Comparison of ENCODE assay signal across 8 cellular contexts in genomic region chr1:110634455-110635281, GRCh38. TPM values are rescaled to one million over a fixed set of nuclear protein-coding genes. Genes with fewer than 3 reads are reported as not detected.
DNase-seq lines count a peak whose midpoint lies in the region; ATAC-seq lines count a peak whose summit lies in the region.

No MANE protein-coding gene starts in this region.

- H3K36me3 ChIP-seq in adipocyte (ENCODE audit: control insufficient read depth, insufficient read depth, low read length, severe bottlenecking): no peaks in the 10 kb centered on the region

- H3K9me3 ChIP-seq in adipocyte (ENCODE audit: control insufficient read depth, low read length): no peaks in the 10 kb centered on the region

- no peak overlapping the region for H3K9ac ChIP-seq in adipocyte (ENCODE audit: low read length)

- peak; percentile 56 for DNase-seq in T follicular helper cell (ENCODE audit: low read depth)
- peak; percentile 47 for DNase-seq in adipocyte (ENCODE audit: low read depth)
- peak; percentile 62 to 72 for DNase-seq in left colon
- peak; percentile 62 to 67 for DNase-seq in stimulated activated CD8-positive, alpha-beta memory T cell treated with anti-CD3 and anti-CD28 coated beads, Interleukin-2, amount 100 ng/mL, for 48 hours (ENCODE audit: low read depth in 2 of 2)
- DNase-seq in NCI-H1105 treated with DMSO at 0.1 percent for 48 hours (lab: John Stamatoyannopoulos, UW): no peak
- DNase-seq in NCI-H526 (lab: John Stamatoyannopoulos, UW): no peak

- intact Hi-C loops in left colon (cut with DNase I, micrococcal nuclease): loop anchor here in 1 of 2 donors (5.0 kb wide), 1 partner anchor 148 kb away; no protein-coding TSS in a partner anchor

- peak; percentile 73 for ATAC-seq in GM18907 (IDR thresholded peaks at IDR 0.05; ENCODE audit: unreplicated experiment)
- ATAC-seq in HG02981 (IDR thresholded peaks at IDR 0.05; ENCODE audit: unreplicated experiment): peak; percentile 66
- ATAC-seq in left colon: peak; percentile 46

- H3K4me1 ChIP-seq in adipocyte (ENCODE audit: control insufficient read depth, insufficient read depth, low read length): peaks cover 12% of the 10 kb centered on the region

- no peak overlapping the region for H3K4me3 ChIP-seq in adipocyte (ENCODE audit: low read length)

- H3K27me3 ChIP-seq in adipocyte (replicated peaks; ENCODE audit: control insufficient read depth, insufficient read depth, low read length): peaks cover 46% of the 10 kb centered on the region

RNA-seq across cellular contexts. Expression of gene KCNA2, which starts 28.5 kb away (rescaled TPM):
- total RNA-seq in left colon: 1 to 10 TPM in 1 of 2 donors, under 1 TPM in 1; 0.27 to 1.0 TPM

RNA-seq across cellular contexts. Expression of gene KCNA3, which starts 40.1 kb away (rescaled TPM):
- 1 to 10 TPM in 1 of 2 donors, under 1 TPM in 1; 0.92 to 3.4 TPM for total RNA-seq in left colon

Comparison
In these comparisons a context has a peak if more than half of its experiments do, and no peak if none do; other contexts are left out.
1. DNase-seq: peak in T follicular helper cell (single experiment), adipocyte (single experiment), left colon (2 of 2) and stimulated activated CD8-positive, alpha-beta memory T cell treated with anti-CD3 and anti-CD28 coated beads, Interleukin-2, amount 100 ng/mL, for 48 hours (2 of 2); none in NCI-H1105 treated with DMSO at 0.1 percent for 48 hours (single experiment) and NCI-H526 (0 of 2).
2. Peak in every context shown above with its lines, with median percentiles within 50 percentile points of each other: ATAC-seq.